13 cellular contexts compared by ENCODE assay signal in the genomic region with DNA sequence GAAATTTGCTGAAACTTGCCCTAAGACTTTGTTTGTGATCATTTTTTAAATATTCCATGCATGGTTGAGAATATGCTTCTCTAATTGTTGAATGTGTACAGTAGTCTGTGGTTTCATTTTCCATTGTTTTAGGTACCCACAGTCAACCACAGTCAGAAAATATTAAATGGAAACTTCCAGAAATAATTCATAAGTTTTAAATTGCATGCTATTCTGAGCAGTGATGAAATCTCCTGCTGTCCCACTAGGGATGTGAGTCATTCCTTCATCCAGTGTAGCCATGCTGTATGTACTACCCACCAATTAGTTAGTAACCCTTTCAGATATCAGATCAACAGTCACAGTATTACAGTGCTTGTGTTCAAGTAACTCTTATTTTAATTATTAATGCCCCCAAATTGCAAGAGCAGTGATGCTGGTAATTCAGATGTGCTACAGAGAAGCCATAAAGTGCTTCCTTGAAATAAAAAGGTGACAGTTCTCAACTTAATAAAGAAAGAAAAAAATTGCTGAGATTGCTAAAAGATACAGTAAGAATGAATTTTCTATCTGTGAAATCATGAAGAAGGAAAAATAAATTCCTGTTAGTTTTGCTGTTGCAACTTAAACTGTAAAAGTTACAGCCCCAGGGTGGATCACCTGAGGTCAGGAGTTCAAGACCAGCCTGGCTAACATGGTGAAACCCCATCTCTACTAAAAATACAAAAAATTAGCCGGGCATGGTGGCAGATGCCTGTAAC.
DNase-seq lines count a peak whose midpoint lies in the region; ATAC-seq and TF ChIP-seq lines count a peak whose summit lies in the region.
"Had no signal": no experiment of that assay in that cellular context is flagged by ENCODE, and none has a peak within 500 bp of the region (broad histone marks: within the 10 kb centered on the region; RNA-seq: fewer than 3 reads in every experiment).

No MANE protein-coding gene starts in this region.

- 75 to 80% methylated on average over 1 of the region's 1 CpG for WGBS in tibial nerve, 2 donors
- 59 to 68% (median 67%) methylated on average over 1 of the region's 1 CpG for WGBS in psoas muscle, 3 donors

- TF ChIP-seq CTCF in AG04449 (IDR thresholded peaks at IDR 0.05; ENCODE audit: insufficient read depth, low read length, missing control alignments) (no peak), foreskin fibroblast (IDR thresholded peaks at IDR 0.05; ENCODE audit: low read depth, low read length) (no peak), tibial nerve (IDR thresholded peaks at IDR 0.05) (no peak), psoas muscle (IDR thresholded peaks at IDR 0.05) (no peak)

- no peak overlapping the region for H3K27ac ChIP-seq in tibial nerve
- no peak overlapping the region for H3K27ac ChIP-seq in psoas muscle
- H3K27ac ChIP-seq: ovary had no signal

- POLR2A ChIA-PET in AG04449 (lab: Yijun Ruan, JAX) = no interaction called here

- intact Hi-C loops in psoas muscle (cut with DNase I) = no loop called here

- H3K4me3 ChIP-seq in AG04449 (ENCODE audit: low read depth, low read length) (no peak overlapping the region), foreskin fibroblast (ENCODE audit: low read depth in 1 of 2, low read length in 2 of 2) (no peak overlapping the region), tibial nerve (no peak overlapping the region), psoas muscle (no peak overlapping the region)
- H3K4me3 ChIP-seq: ovary had no signal

- TF ChIP-seq POLR2A in tibial nerve (IDR thresholded peaks at IDR 0.05) = no peak

- H3K36me3 ChIP-seq in tibial nerve (no peaks in the 10 kb centered on the region), psoas muscle (ENCODE audit: insufficient read depth in 1 of 2, low read depth in 1 of 2) (no peaks in the 10 kb centered on the region)
- H3K36me3 ChIP-seq: ovary had no signal

- ATAC-seq in psoas muscle = no peak
- ATAC-seq: Right ventricle myocardium inferior; stimulated activated effector memory CD8-positive, alpha-beta T cell treated with anti-CD3 and anti-CD28 coated beads, Interleukin-12 subunit alpha, Interleukin-12 subunit beta, amount 100 ng/mL, for 72 hours had no signal

- DNase-seq in AG04449 (ENCODE audit: low read depth, low spot score) (peak; percentile 37), HT1080 (ENCODE audit: low read depth) (peak; percentile 37), amniotic epithelial cell (ENCODE audit: low read depth) (peak; percentile 76), foreskin fibroblast (peak; percentile 56 to 83), tibial nerve (ENCODE audit: low spot score in 2 of 2) (no peak), psoas muscle (no peak), NCI-H1436 (lab: John Stamatoyannopoulos, UW) (no peak)
- no peak for DNase-seq in effector CD8-positive, alpha-beta T cell (lab: John Stamatoyannopoulos, UW)
- DNase-seq: C1 segment of cervical spinal cord; effector CD4-positive, alpha-beta T cell; ovary had no signal

- no peak for TF ChIP-seq EP300 in tibial nerve (IDR thresholded peaks at IDR 0.05)

- no peaks in the 10 kb centered on the region for H3K9me3 ChIP-seq in tibial nerve
- no peaks in the 10 kb centered on the region for H3K9me3 ChIP-seq in psoas muscle
- H3K9me3 ChIP-seq: ovary had no signal

- CTCF ChIA-PET in AG04449 (lab: Yijun Ruan, JAX) = no interaction called here

- no peaks in the 10 kb centered on the region for H3K27me3 ChIP-seq in tibial nerve
- H3K27me3 ChIP-seq in psoas muscle (ENCODE audit: insufficient read depth in 3 of 3, low read length in 2 of 3) = no peaks in the 10 kb centered on the region
- H3K27me3 ChIP-seq: ovary had no signal

- H3K4me1 ChIP-seq in tibial nerve = no peaks in the 10 kb centered on the region
- H3K4me1 ChIP-seq in psoas muscle = no peaks in the 10 kb centered on the region

Comparison
In these comparisons a context has a peak if more than half of its experiments do, and no peak if none do; other contexts are left out.
1. DNase-seq: peak in AG04449 (single experiment), HT1080 (single experiment), amniotic epithelial cell (single experiment) and foreskin fibroblast (2 of 2); none in tibial nerve (0 of 2), psoas muscle (0 of 2), NCI-H1436 (single experiment) and effector CD8-positive, alpha-beta T cell (single experiment).